14 cellular contexts compared by ENCODE assay signal in genomic region chr20:22821826-22822225, GRCh38.
DNase-seq lines count a peak whose midpoint lies in the region; TF ChIP-seq lines count a peak whose summit lies in the region.
"Had no signal": no experiment of that assay in that cellular context is flagged by ENCODE, and none has a peak within 500 bp of the region (broad histone marks: within the 10 kb centered on the region; RNA-seq: fewer than 3 reads in every experiment).

No MANE protein-coding gene starts in this region.

- H3K36me3 ChIP-seq in GM23248 (ENCODE audit: low read depth) = no peaks in the 10 kb centered on the region
- H3K36me3 ChIP-seq: BE2C had no signal

- no peak overlapping the region for H3K4me3 Mint-ChIP-seq in nephron progenitor cell
- H3K4me3 Mint-ChIP-seq in immature natural killer cell = no peak overlapping the region
- H3K4me3 Mint-ChIP-seq: CD4-positive, alpha-beta T cell; H9 had no signal

- H3K4me2 ChIP-seq in GM23248 (ENCODE audit: unreplicated experiment) = no peak overlapping the region

- intact Hi-C loops in dorsolateral prefrontal cortex (cut with DNase I) = loop anchor here in 1 of 2 donors (5.0 kb wide), 1 partner anchor 40 kb away; no protein-coding TSS in a partner anchor

- H4K20me1 ChIP-seq in GM23248 (ENCODE audit: insufficient read depth) = no peaks in the 10 kb centered on the region

- WGBS in GM23248 (ENCODE audit: low coverage in 1 of 2, low lambda C conversion rate in 2 of 2, missing lambda C conversion rate in 2 of 2), 2 experiments = 60 to 62% methylated on average over 4 of the region's 4 CpGs

- H3K27ac Mint-ChIP-seq in nephron progenitor cell (peak overlapping the region; percentile 71), immature natural killer cell (no peak overlapping the region)
- H3K27ac Mint-ChIP-seq: CD4-positive, alpha-beta T cell; H9 had no signal

- H3K27ac ChIP-seq in VCaP = peak overlapping the region; percentile 42
- H3K27ac ChIP-seq in GM23248 = no peak overlapping the region
- H3K27ac ChIP-seq in dorsolateral prefrontal cortex = no peak overlapping the region

- no peaks in the 10 kb centered on the region for H3K79me2 ChIP-seq in GM23248 (ENCODE audit: insufficient read depth)

- H3F3A ChIP-seq in GM23248 (ENCODE audit: insufficient read depth) = no peaks in the 10 kb centered on the region

- H3K4me3 ChIP-seq in GM23248 = no peak overlapping the region
- H3K4me3 ChIP-seq in dorsolateral prefrontal cortex = no peak overlapping the region

- no peak overlapping the region for H3K9ac ChIP-seq in GM23248

- no peaks in the 10 kb centered on the region for H3K36me3 Mint-ChIP-seq in nephron progenitor cell (ENCODE audit: low read depth)
- no peaks in the 10 kb centered on the region for H3K36me3 Mint-ChIP-seq in immature natural killer cell

- TF ChIP-seq CTCF in VCaP (conservative IDR thresholded peaks at IDR 0.05) (no peak), nephron progenitor cell (IDR thresholded peaks at IDR 0.05) (no peak), dorsolateral prefrontal cortex (IDR thresholded peaks at IDR 0.05 in 54 of 56, conservative IDR thresholded peaks at IDR 0.05 in 2 of 56; ENCODE audit: low read depth in 1 of 56, partially characterized antibody in 56 of 56) (no peak)

- H3K9me3 ChIP-seq in GM23248 (ENCODE audit: low read depth) = no peaks in the 10 kb centered on the region
- H3K9me3 ChIP-seq: BE2C, Caco-2 had no signal

- peaks cover 44% of the 10 kb centered on the region for H3K4me1 Mint-ChIP-seq in nephron progenitor cell
- H3K4me1 Mint-ChIP-seq in immature natural killer cell = no peaks in the 10 kb centered on the region

- H3K27me3 ChIP-seq in GM23248 (replicated peaks; ENCODE audit: insufficient read depth) (no peaks in the 10 kb centered on the region; the same call in 1 of the 2 replicates), dorsolateral prefrontal cortex (peaks cover 0 to 6% (median 0%) of the 10 kb centered on the region in 45 donors)
- H3K27me3 ChIP-seq: BE2C had no signal

- no peak for DNase-seq in nephron progenitor cell
- peak; percentile 36 for DNase-seq in retina
- DNase-seq in GM23248 = no peak
- no peak for DNase-seq in immature natural killer cell
- DNase-seq in NCI-H2196 treated with DMSO at 0.1 percent for 48 hours (lab: John Stamatoyannopoulos, UW; ENCODE audit: unreplicated experiment) = no peak
- DNase-seq in dorsolateral prefrontal cortex = no peak
- DNase-seq: ACHN; BE2C; C1 segment of cervical spinal cord; Caco-2; CD4-positive, alpha-beta T cell; GDM1; H9 had no signal

- in situ Hi-C loops in GM23248 (cut with MboI) = no loop called here

- no peaks in the 10 kb centered on the region for H3K4me1 ChIP-seq in GM23248 (ENCODE audit: insufficient read depth)
- H3K4me1 ChIP-seq: BE2C had no signal

- H3K27me3 Mint-ChIP-seq in nephron progenitor cell (ENCODE audit: low read depth, poor library complexity) (no peaks in the 10 kb centered on the region), immature natural killer cell (ENCODE audit: low read depth in 3 of 3) (peaks cover 0 to 3% (median 0%) of the 10 kb centered on the region in 3 donors)
- H3K27me3 Mint-ChIP-seq: CD4-positive, alpha-beta T cell had no signal

- H3K9me3 Mint-ChIP-seq in nephron progenitor cell = no peaks in the 10 kb centered on the region
- peaks cover 0 to 2% (median 0%) of the 10 kb centered on the region in 6 donors for H3K9me3 Mint-ChIP-seq in immature natural killer cell
- H3K9me3 Mint-ChIP-seq: CD4-positive, alpha-beta T cell; H9 had no signal

- no peak overlapping the region for H2AFZ ChIP-seq in GM23248

- no peaks in the 10 kb centered on the region for H3K9me2 ChIP-seq in GM23248 (ENCODE audit: insufficient read depth)
